ENCODE assay signal across 8 cellular contexts in the genomic region with DNA sequence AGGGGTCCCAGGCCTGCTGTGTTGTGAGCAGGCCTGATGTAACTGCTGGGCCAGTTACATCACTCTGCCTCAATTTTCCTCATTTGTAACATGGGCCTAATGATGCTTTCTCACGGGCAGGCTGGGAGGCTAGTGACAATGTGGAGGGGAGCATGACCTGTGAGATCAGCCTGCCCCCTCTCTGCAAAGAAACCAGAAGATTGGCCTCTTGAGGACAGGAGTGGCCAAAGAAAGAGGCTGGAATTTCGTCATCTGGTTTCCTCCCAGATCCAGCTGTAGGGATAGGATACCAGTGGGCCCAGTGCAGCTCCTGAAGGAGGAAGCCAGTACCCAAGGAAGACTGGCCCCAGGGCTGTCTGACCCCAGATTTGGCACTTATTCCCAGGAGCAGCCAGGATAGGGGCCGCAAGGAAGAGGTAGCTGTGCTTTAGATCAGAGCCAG. TPM values are rescaled to one million over a fixed set of nuclear protein-coding genes. Genes with fewer than 3 reads are reported as not detected.
DNase-seq lines count a peak whose midpoint lies in the region; ATAC-seq and TF ChIP-seq lines count a peak whose summit lies in the region.

No MANE protein-coding gene starts in this region.

- peak overlapping the region; percentile 94 for H3K27ac Mint-ChIP-seq in activated naive CD8-positive, alpha-beta T cell
- H3K27ac Mint-ChIP-seq in stimulated activated memory B cell treated with anti-CD40 and anti-IgM and Interleukin-4, amounts not matched to agents 10 μg/mL and 1 μg/mL and 100 μg/mL, for 72 hours, result peak overlapping the region; percentile 99

- DNase-seq in AG09309 (ENCODE audit: low read depth), result no peak
- DNase-seq in HT-29 (ENCODE audit: low spot score), result peak; percentile 37
- peak; percentile 70 for DNase-seq in hepatocyte (ENCODE audit: low spot score)
- no peak for DNase-seq in NCI-H1694 (lab: John Stamatoyannopoulos, UW)
- no peak for DNase-seq in germinal center (ENCODE audit: low spot score)

- no peaks in the 10 kb centered on the region for H3K36me3 ChIP-seq in hepatocyte (replicated peaks; ENCODE audit: insufficient read depth, low read depth)

- no peak for ATAC-seq in stimulated activated memory B cell treated with anti-CD40 and anti-IgM and Interleukin-4, amounts not matched to agents 10 μg/mL and 1 μg/mL and 100 μg/mL, for 72 hours
- ATAC-seq in HG02571 (IDR thresholded peaks at IDR 0.05; ENCODE audit: unreplicated experiment), result no peak

- no peak overlapping the region for H2AFZ ChIP-seq in hepatocyte

- peaks cover 65% of the 10 kb centered on the region for H3K4me1 Mint-ChIP-seq in activated naive CD8-positive, alpha-beta T cell (ENCODE audit: low read depth)
- peaks cover 68% of the 10 kb centered on the region for H3K4me1 Mint-ChIP-seq in stimulated activated memory B cell treated with anti-CD40 and anti-IgM and Interleukin-4, amounts not matched to agents 10 μg/mL and 1 μg/mL and 100 μg/mL, for 72 hours

- H3K27ac ChIP-seq in hepatocyte, result peak overlapping the region; percentile 99

- H3K4me1 ChIP-seq in hepatocyte (ENCODE audit: insufficient read depth), result peaks cover 60% of the 10 kb centered on the region

- H3K9me3 ChIP-seq in hepatocyte (ENCODE audit: low read depth), result no peaks in the 10 kb centered on the region

- TF ChIP-seq CTCF in AG09309 (IDR thresholded peaks at IDR 0.05; ENCODE audit: control insufficient read depth, insufficient read depth, low read depth, low read length, missing control alignments) (no peak), hepatocyte (IDR thresholded peaks at IDR 0.05; ENCODE audit: poor library complexity) (no peak)

- no peaks in the 10 kb centered on the region for H3K27me3 Mint-ChIP-seq in activated naive CD8-positive, alpha-beta T cell
- no peaks in the 10 kb centered on the region for H3K27me3 Mint-ChIP-seq in stimulated activated memory B cell treated with anti-CD40 and anti-IgM and Interleukin-4, amounts not matched to agents 10 μg/mL and 1 μg/mL and 100 μg/mL, for 72 hours

- H3K9me3 Mint-ChIP-seq in activated naive CD8-positive, alpha-beta T cell (ENCODE audit: low read depth), result no peaks in the 10 kb centered on the region
- no peaks in the 10 kb centered on the region for H3K9me3 Mint-ChIP-seq in stimulated activated memory B cell treated with anti-CD40 and anti-IgM and Interleukin-4, amounts not matched to agents 10 μg/mL and 1 μg/mL and 100 μg/mL, for 72 hours

- H4K20me1 ChIP-seq in hepatocyte (ENCODE audit: insufficient read depth, poor library complexity, severe bottlenecking), result peaks cover 33% of the 10 kb centered on the region

- H3K79me2 ChIP-seq in hepatocyte, result peaks cover 39% of the 10 kb centered on the region

- H3K9me2 ChIP-seq in hepatocyte (replicated peaks; ENCODE audit: insufficient read depth), result no peaks in the 10 kb centered on the region

- H3K27me3 ChIP-seq in hepatocyte, result no peaks in the 10 kb centered on the region

- H3K4me3 ChIP-seq in AG09309 (ENCODE audit: control insufficient read depth, low read depth, low read length), result peak overlapping the region; percentile 68
- peak overlapping the region; percentile 87 for H3K4me3 ChIP-seq in hepatocyte

- WGBS in hepatocyte (ENCODE audit: low lambda C conversion rate, missing lambda C conversion rate), result 57% methylated on average over 3 of the region's 3 CpGs

- H3K4me3 Mint-ChIP-seq in activated naive CD8-positive, alpha-beta T cell, result peak overlapping the region; percentile 89
- H3K4me3 Mint-ChIP-seq in stimulated activated memory B cell treated with anti-CD40 and anti-IgM and Interleukin-4, amounts not matched to agents 10 μg/mL and 1 μg/mL and 100 μg/mL, for 72 hours, result peak overlapping the region; percentile 85

- no peaks in the 10 kb centered on the region for H3K36me3 Mint-ChIP-seq in activated naive CD8-positive, alpha-beta T cell
- peaks cover 9% of the 10 kb centered on the region for H3K36me3 Mint-ChIP-seq in stimulated activated memory B cell treated with anti-CD40 and anti-IgM and Interleukin-4, amounts not matched to agents 10 μg/mL and 1 μg/mL and 100 μg/mL, for 72 hours

- peak overlapping the region; percentile 86 for H3K4me2 ChIP-seq in hepatocyte

RNA-seq across cellular contexts. Expression of a gene that starts 0.6 kb away (rescaled TPM):
- 296 and 304 TPM in 2 replicates for total RNA-seq in HT-29 (2014; rRNA removed; shearing (Covaris generic))
- 47.0 and 57.1 TPM in 2 replicates for total RNA-seq in hepatocyte
- polyA plus RNA-seq in hepatocyte, result 107 and 140 TPM in 2 replicates

Comparison
In these comparisons a context has a peak if more than half of its experiments do, and no peak if none do; other contexts are left out.
1. DNase-seq: peak in HT-29 (single experiment) and hepatocyte (single experiment); none in AG09309 (single experiment), NCI-H1694 (single experiment) and germinal center (single experiment).